ENCODE assay signal across 1 cellular context in genomic region chr15:78996876-78997275, GRCh38.
TF ChIP-seq lines count a peak whose summit lies in the region.

No MANE protein-coding gene starts in this region.

TF ChIP-seq in HepG2, 621 proteins besides CTCF, POLR2A, EP300 and RAD21 (continued from another document and continues in another):
- TF ChIP-seq ZGPAT (CRISPR knock-in tag; IDR thresholded peaks at IDR 0.05) (peak; percentile 66; the same call in 1 of the 2 replicates), NFKBIZ (CRISPR knock-in tag; IDR thresholded peaks at IDR 0.05) (peak; percentile 62; the same call in 1 of the 2 replicates), NRL (CRISPR knock-in tag; IDR thresholded peaks at IDR 0.05; ENCODE audit: borderline replicate concordance) (no peak), MYNN (CRISPR knock-in tag; IDR thresholded peaks at IDR 0.05; ENCODE audit: low read depth) (no peak), ZNF788 (CRISPR knock-in tag; IDR thresholded peaks at IDR 0.05; ENCODE audit: borderline replicate concordance) (peak; percentile 69; the same call in 1 of the 2 replicates), SALL1 (CRISPR knock-in tag; IDR thresholded peaks at IDR 0.05) (peak; percentile 80), MIER2 (CRISPR knock-in tag; IDR thresholded peaks at IDR 0.05) (no peak), ZFP41 (CRISPR knock-in tag; IDR thresholded peaks at IDR 0.05; ENCODE audit: borderline replicate concordance) (no peak), HDAC2 (CRISPR knock-in tag; IDR thresholded peaks at IDR 0.05) (peak; percentile 47; the same call in 1 of the 2 replicates), ZNF816 (CRISPR knock-in tag; IDR thresholded peaks at IDR 0.05; ENCODE audit: borderline replicate concordance) (no peak), HOXA5 (CRISPR knock-in tag; IDR thresholded peaks at IDR 0.05) (no peak), ZNF407 (CRISPR knock-in tag; IDR thresholded peaks at IDR 0.05; ENCODE audit: not compliant biosample characterization) (no peak), NR0B2 (CRISPR knock-in tag; IDR thresholded peaks at IDR 0.05) (no peak), AHDC1 (CRISPR knock-in tag; IDR thresholded peaks at IDR 0.05; ENCODE audit: borderline replicate concordance) (peak; percentile 55; the same call in 1 of the 2 replicates), ZNF7 (CRISPR knock-in tag; IDR thresholded peaks at IDR 0.05) (no peak), SMAD3 (CRISPR knock-in tag; IDR thresholded peaks at IDR 0.05) (peak; percentile 73; the same call in 1 of the 2 replicates), IRF2 (CRISPR knock-in tag; IDR thresholded peaks at IDR 0.05) (peak; percentile 61; the same call in 1 of the 2 replicates), SNAPC2 (CRISPR knock-in tag; IDR thresholded peaks at IDR 0.05) (no peak), NCOA5 (CRISPR knock-in tag; IDR thresholded peaks at IDR 0.05) (no peak), GABPB1 (CRISPR knock-in tag; IDR thresholded peaks at IDR 0.05) (peak; percentile 40), TAF1 (CRISPR knock-in tag; IDR thresholded peaks at IDR 0.05) (0 out of 2 replicates have a peak, but pooled peaks have one; percentile 18), MLX (CRISPR knock-in tag; IDR thresholded peaks at IDR 0.05) (peak; percentile 51; the same call in 1 of the 2 replicates), HNRNPLL (IDR thresholded peaks at IDR 0.05; ENCODE audit: low read depth, low read length, poor library complexity, severe bottlenecking) (no peak), ATF7-NPFF (CRISPR knock-in tag; IDR thresholded peaks at IDR 0.05; ENCODE audit: low read depth) (no peak), TFDP2 (CRISPR knock-in tag; IDR thresholded peaks at IDR 0.05) (no peak), ZNF367 (CRISPR knock-in tag; IDR thresholded peaks at IDR 0.05; ENCODE audit: borderline replicate concordance) (no peak), ZBTB46 (CRISPR knock-in tag; IDR thresholded peaks at IDR 0.05; ENCODE audit: borderline replicate concordance) (no peak), ZNF770 (CRISPR knock-in tag; IDR thresholded peaks at IDR 0.05) (peak; percentile 46; the same call in 1 of the 2 replicates), NFYC (CRISPR knock-in tag; IDR thresholded peaks at IDR 0.05) (0 out of 2 replicates have a peak, but pooled peaks have one; percentile 13), ZNF652 (CRISPR knock-in tag; IDR thresholded peaks at IDR 0.05; ENCODE audit: borderline replicate concordance, low read depth) (no peak), MTA1 (CRISPR knock-in tag; IDR thresholded peaks at IDR 0.05; ENCODE audit: borderline replicate concordance) (no peak)
